1 cellular context compared by ENCODE assay signal in the genomic region with DNA sequence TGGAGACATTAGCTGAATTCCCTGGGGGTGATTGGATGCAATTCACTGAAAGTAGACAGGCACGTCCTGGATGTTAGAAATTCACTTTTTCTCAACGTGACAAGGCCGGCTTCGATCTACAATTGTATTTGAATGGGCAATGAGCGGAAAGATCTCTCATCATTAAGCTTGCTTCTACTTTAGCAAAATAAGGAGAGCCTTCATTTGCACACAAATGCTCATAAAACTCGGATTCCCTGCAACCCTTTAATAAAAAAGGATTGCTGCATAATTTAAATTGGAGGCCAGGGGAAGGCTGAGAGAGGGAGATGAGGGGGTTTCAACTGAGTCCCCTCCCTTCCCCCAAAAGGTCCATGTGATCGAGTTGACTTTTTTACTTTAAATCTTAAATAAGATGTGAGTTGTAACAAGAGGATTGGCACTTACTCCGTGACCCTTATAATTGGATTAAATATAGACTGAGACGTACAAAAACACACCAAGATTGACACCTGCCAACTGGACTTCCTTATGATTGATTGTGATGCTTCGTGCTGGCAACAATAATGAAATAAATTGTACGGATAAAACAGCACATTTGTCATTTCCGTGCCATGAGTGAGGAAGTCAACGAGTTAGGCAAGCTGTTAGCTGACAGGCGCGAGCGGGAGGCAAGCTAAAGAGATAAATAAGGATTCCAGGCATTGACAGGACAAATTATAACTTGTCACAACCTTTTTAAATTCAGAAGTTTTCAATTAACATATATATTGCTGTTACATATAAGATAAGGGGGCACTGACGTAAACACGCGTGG.
TF ChIP-seq lines count a peak whose summit lies in the region.

No MANE protein-coding gene starts in this region.

TF ChIP-seq in WTC11, 78 proteins besides CTCF, POLR2A, EP300 and RAD21 (continued from another document):
- TF ChIP-seq GABPB1 (CRISPR knock-in tag; IDR thresholded peaks at IDR 0.05) (no peak), TEAD4 (CRISPR knock-in tag; IDR thresholded peaks at IDR 0.05) (no peak), CBFB (CRISPR knock-in tag; IDR thresholded peaks at IDR 0.05; ENCODE audit: low read depth) (no peak), FOXP1 (CRISPR knock-in tag; IDR thresholded peaks at IDR 0.05; ENCODE audit: borderline replicate concordance) (no peak), CREB1 (CRISPR knock-in tag; IDR thresholded peaks at IDR 0.05) (no peak), E2F5 (CRISPR knock-in tag; IDR thresholded peaks at IDR 0.05) (no peak), ZMAT4 (CRISPR knock-in tag; IDR thresholded peaks at IDR 0.05) (no peak), FOXK1 (CRISPR knock-in tag; IDR thresholded peaks at IDR 0.05) (no peak)
